ENCODE assay signal across 8 cellular contexts in the genomic region with DNA sequence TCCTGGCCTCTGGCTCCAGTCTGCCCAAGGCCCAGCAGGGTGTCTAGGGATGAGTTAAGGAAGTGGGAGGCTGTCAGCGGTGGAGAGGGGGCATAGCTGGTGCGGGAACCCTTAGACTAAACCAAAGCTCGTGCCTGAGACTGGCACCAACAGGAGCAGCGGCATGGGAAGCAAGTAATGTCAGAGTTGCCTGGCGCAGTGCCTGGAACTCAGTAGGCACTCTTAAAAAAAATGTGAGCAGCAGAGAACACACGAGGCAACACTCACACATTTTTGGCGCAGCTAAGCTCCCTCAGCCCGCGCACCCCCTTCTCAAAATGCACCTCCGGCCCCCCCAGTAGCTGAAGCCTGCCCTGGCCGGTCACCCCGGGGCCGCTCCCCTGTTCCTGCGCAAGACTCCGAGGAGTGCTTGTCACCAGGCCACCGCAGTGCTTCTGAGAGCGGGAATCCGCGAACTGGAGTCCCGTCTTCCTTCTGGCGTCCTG. TPM values are rescaled to one million over a fixed set of nuclear protein-coding genes. Genes with fewer than 3 reads are reported as not detected.
DNase-seq lines count a peak whose midpoint lies in the region; ATAC-seq and TF ChIP-seq lines count a peak whose summit lies in the region.

No MANE protein-coding gene starts in this region.

- peak overlapping the region; percentile 41 for H2AFZ ChIP-seq in PC-9

- peaks cover 51% of the 10 kb centered on the region for H3K79me2 ChIP-seq in PC-9 (ENCODE audit: low read depth)

- H3K9me3 ChIP-seq in CD8-positive, alpha-beta memory T cell (ENCODE audit: low read length) = no peaks in the 10 kb centered on the region
- H3K9me3 ChIP-seq in PC-9 (ENCODE audit: insufficient read depth, low read depth) = no peaks in the 10 kb centered on the region
- no peaks in the 10 kb centered on the region for H3K9me3 ChIP-seq in ovary

- no peak overlapping the region for H3K4me3 Mint-ChIP-seq in CD8-positive, alpha-beta memory T cell

- H3K4me2 ChIP-seq in PC-9 = peak overlapping the region; percentile 75

- peaks cover 10 to 23% of the 10 kb centered on the region in 2 donors for H3K27me3 Mint-ChIP-seq in CD8-positive, alpha-beta memory T cell

- peaks cover 4% of the 10 kb centered on the region; the same call in 1 of the 2 replicates for H3F3A ChIP-seq in PC-9 (ENCODE audit: insufficient read depth, low read depth)

- no peaks in the 10 kb centered on the region for H3K4me1 ChIP-seq in CD8-positive, alpha-beta memory T cell (ENCODE audit: insufficient read depth, low read length)
- H3K4me1 ChIP-seq in PC-9 (replicated peaks; ENCODE audit: insufficient read depth) = peaks cover 51% of the 10 kb centered on the region
- no peaks in the 10 kb centered on the region for H3K4me1 ChIP-seq in ovary (ENCODE audit: insufficient read depth)

- TF ChIP-seq EP300 in ovary (IDR thresholded peaks at IDR 0.05) = no peak

- no peak overlapping the region for H3K27ac Mint-ChIP-seq in CD8-positive, alpha-beta memory T cell

- peaks cover 0 to 4% (median 0%) of the 10 kb centered on the region in 5 donors for H3K9me3 Mint-ChIP-seq in CD8-positive, alpha-beta memory T cell

- no peaks in the 10 kb centered on the region for H3K9me2 ChIP-seq in PC-9 (ENCODE audit: insufficient read depth)

- H3K4me1 Mint-ChIP-seq in CD8-positive, alpha-beta memory T cell = peaks cover 0 to 2% (median 0%) of the 10 kb centered on the region in 3 donors

- peak overlapping the region; percentile 57 for H3K27ac ChIP-seq in CD8-positive, alpha-beta memory T cell (ENCODE audit: low read depth, low read length)
- H3K27ac ChIP-seq in PC-9 (peak overlapping the region; percentile 8; the same call in 1 of the 2 replicates), ovary (no peak overlapping the region)

- no TSS peak for BruUV-seq in PC-9 (replicated peaks; lab: Mats Ljungman, UMichigan)

- ATAC-seq in omental fat pad (ENCODE audit: low FRiP score) = no peak
- no peak for ATAC-seq in HG03097 (IDR thresholded peaks at IDR 0.05; ENCODE audit: low FRiP score, unreplicated experiment)

- POLR2A ChIA-PET in CD8-positive, alpha-beta memory T cell (lab: Charles Lee) = no interaction called here
- POLR2A ChIA-PET in PC-9 (lab: Charles Lee; ENCODE audit: unreplicated experiment) = no interaction called here

- H3K36me3 ChIP-seq in CD8-positive, alpha-beta memory T cell (ENCODE audit: insufficient read depth, low read length) = no peaks in the 10 kb centered on the region
- peaks cover 12% of the 10 kb centered on the region for H3K36me3 ChIP-seq in PC-9 (ENCODE audit: low read depth)
- no peaks in the 10 kb centered on the region for H3K36me3 ChIP-seq in ovary

- DNase-seq in CD8-positive, alpha-beta memory T cell = no peak
- DNase-seq in PC-9 (no peak), fibroblast of pulmonary artery (ENCODE audit: low read depth) (no peak), ovary (no peak), SHP77 (lab: John Stamatoyannopoulos, UW) (no peak), omental fat pad (ENCODE audit: low spot score) (no peak), NCI-H187 treated with DMSO at 0.1 percent for 48 hours (lab: John Stamatoyannopoulos, UW) (no peak)

- no peaks in the 10 kb centered on the region for H4K20me1 ChIP-seq in PC-9 (ENCODE audit: insufficient read depth)

- no peaks in the 10 kb centered on the region for H3K36me3 Mint-ChIP-seq in CD8-positive, alpha-beta memory T cell

- no peak for TF ChIP-seq CTCF in PC-9 (conservative IDR thresholded peaks at IDR 0.05)
- no peak for TF ChIP-seq CTCF in fibroblast of pulmonary artery (IDR thresholded peaks at IDR 0.05; ENCODE audit: low read length, missing control alignments)
- TF ChIP-seq CTCF in ovary (IDR thresholded peaks at IDR 0.05) = no peak
- TF ChIP-seq CTCF in omental fat pad (IDR thresholded peaks at IDR 0.05) = no peak

- no peak for TF ChIP-seq POLR2A in ovary (IDR thresholded peaks at IDR 0.05)

- no peaks in the 10 kb centered on the region for H3K27me3 ChIP-seq in CD8-positive, alpha-beta memory T cell (ENCODE audit: insufficient read depth, low read length, poor library complexity, severe bottlenecking)
- no peaks in the 10 kb centered on the region for H3K27me3 ChIP-seq in PC-9 (ENCODE audit: insufficient read depth, low read depth)
- no peaks in the 10 kb centered on the region for H3K27me3 ChIP-seq in ovary

- WGBS in ovary, 3 donors = 35 to 41% (median 39%) methylated on average over 20 to 21 of the region's 21 CpGs

- no peak overlapping the region for H3K4me3 ChIP-seq in CD8-positive, alpha-beta memory T cell (ENCODE audit: low read length)
- H3K4me3 ChIP-seq in PC-9 (peak overlapping the region; percentile 57), fibroblast of pulmonary artery (replicated peaks; ENCODE audit: low read depth, low read length) (peak overlapping the region; percentile 64), ovary (peak overlapping the region; percentile 70)

- CTCF ChIA-PET in CD8-positive, alpha-beta memory T cell (lab: Charles Lee) = no interaction called here
- CTCF ChIA-PET in PC-9 (lab: Charles Lee) = no interaction called here

- intact Hi-C loops in PC-9 (cut with micrococcal nuclease; ENCODE audit: unreplicated experiment) = loop anchor here (5.0 to 10.0 kb wide), 2 partner anchors 102 to 219 kb away; no protein-coding TSS in a partner anchor
- intact Hi-C loops in ovary (cut with DNase I) = no loop called here

RNA-seq across cellular contexts. Expression of a gene that starts 0.6 kb away (rescaled TPM):
- not detected for total RNA-seq in CD8-positive, alpha-beta memory T cell
- not detected for polyA plus RNA-seq in CD8-positive, alpha-beta memory T cell
- total RNA-seq in PC-9 (2021) (22.1 and 24.5 TPM in 2 replicates), ovary (10 to 100 TPM in 4 of 7 donors, 1 to 10 TPM in 3; 2.1 to 24.7 (median 10.2) TPM), omental fat pad (100 to 1,000 TPM in 3 of 4 donors, 10 to 100 TPM in 1; 93.3 to 306 (median 153) TPM)
- 10 to 100 TPM in 1 of 2 donors, 1 to 10 TPM in 1; 2.0 to 11.0 TPM for polyA plus RNA-seq in ovary

Comparison
In these comparisons a context has a peak if more than half of its experiments do, and no peak if none do; other contexts are left out.
1. H3K27ac ChIP-seq: peak in CD8-positive, alpha-beta memory T cell (single experiment) and PC-9 (single experiment); none in ovary (0 of 2).